Comparison of ENCODE assay signal across 8 cellular contexts in the genomic region with DNA sequence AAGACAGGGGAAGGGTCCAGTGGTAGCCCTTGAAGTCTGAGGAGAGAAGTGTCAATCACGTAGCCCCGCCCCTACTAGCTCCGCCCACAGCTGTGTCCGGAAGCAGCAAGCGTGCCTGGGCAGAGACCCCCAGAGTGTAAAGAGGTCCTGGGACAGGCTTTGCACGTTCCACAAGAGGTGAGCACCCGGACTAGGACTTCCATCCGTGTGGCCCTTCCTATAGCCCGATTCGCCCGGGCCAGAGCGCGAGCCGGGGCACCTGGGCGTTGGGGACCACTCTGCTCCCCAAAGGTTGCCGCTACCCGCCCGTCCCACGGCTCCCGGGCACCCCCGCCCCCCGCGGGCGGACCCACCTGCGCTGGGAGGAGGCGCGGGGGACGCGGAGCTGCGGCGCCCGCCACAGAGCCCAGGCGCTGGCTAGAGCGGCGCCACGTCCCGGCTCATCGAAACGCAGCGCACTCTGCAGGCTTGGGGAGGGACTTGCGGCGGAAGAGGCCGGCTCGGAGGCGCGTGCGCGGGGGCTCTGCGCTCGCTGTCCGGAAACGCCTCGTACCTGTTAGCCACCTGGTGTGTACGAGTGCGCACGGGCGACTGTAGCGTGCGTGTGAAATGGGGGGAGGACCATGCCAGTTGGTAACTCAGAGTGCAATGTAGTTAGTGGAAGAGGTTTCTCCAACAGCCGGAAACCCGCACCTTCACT. TPM values are rescaled to one million over a fixed set of nuclear protein-coding genes. Genes with fewer than 3 reads are reported as not detected.
DNase-seq lines count a peak whose midpoint lies in the region; ATAC-seq and TF ChIP-seq lines count a peak whose summit lies in the region.

TSS of gene RABGGTA (minus strand) at position 464 of the 700 bp plus-strand sequence. CDS start 482 bp downstream, outside the sequence.

- no peaks in the 10 kb centered on the region for H3K9me3 Mint-ChIP-seq in activated CD4-positive, alpha-beta T cell treated with anti-CD3 and anti-CD28 coated beads for 36 hours (ENCODE audit: low read depth)

- peak; percentile 84 for TF ChIP-seq POLR2A in GM19099 (IDR thresholded peaks at IDR 0.05; ENCODE audit: extremely low read depth, insufficient read length, low read depth)

- H3K27ac ChIP-seq in cingulate gyrus (ENCODE audit: low read depth, low read length): peak within 1 kb of the TSS; percentile 97

- H3K4me3 Mint-ChIP-seq in activated CD4-positive, alpha-beta T cell treated with anti-CD3 and anti-CD28 coated beads for 36 hours: peak within 1 kb of the TSS; percentile 83

- peak within 1 kb of the TSS; percentile 97 for H3K27ac Mint-ChIP-seq in activated CD4-positive, alpha-beta T cell treated with anti-CD3 and anti-CD28 coated beads for 36 hours

- CTCF ChIA-PET in activated CD4-positive, alpha-beta T cell treated with anti-CD3 and anti-CD28 coated beads for 36 hours (lab: Charles Lee): interaction anchor here (0.6 to 6.5 kb wide), 14 partner anchors 12 to 83 kb away, joined by 3 to 36 read pairs (median 8); partner anchors contain the start of genes CIDEB, DHRS1, IPO4 and MDP1

- ATAC-seq in HG03432 (IDR thresholded peaks at IDR 0.05; ENCODE audit: unreplicated experiment) (peak; percentile 91), left colon (peak; percentile 96)
- ATAC-seq in activated CD4-positive, alpha-beta T cell treated with anti-CD3 and anti-CD28 coated beads for 36 hours: peak; percentile 85

- H3K4me1 Mint-ChIP-seq in activated CD4-positive, alpha-beta T cell treated with anti-CD3 and anti-CD28 coated beads for 36 hours: peaks cover 46% of the 10 kb centered on the region

- intact Hi-C loops in activated CD4-positive, alpha-beta T cell treated with anti-CD3 and anti-CD28 coated beads for 36 hours (cut with DNase I, micrococcal nuclease): loop anchor here (1.0 to 10.0 kb wide), 17 partner anchors 24 to 716 kb away; partner anchors contain the start of genes CHMP4A (in 2 of the 2), GMPR2 (in 2 of the 2), NEDD8 (in 2 of the 2) and TINF2 (in 2 of the 2)
- intact Hi-C loops in left colon (cut with DNase I, micrococcal nuclease): no loop called here

- DNase-seq in Ammon's horn (ENCODE audit: low spot score) (peak; percentile 91), NCI-H460 (ENCODE audit: extremely low read depth, low read depth) (peak; percentile 82), left colon (peak; percentile 88 to 92)
- DNase-seq in activated CD4-positive, alpha-beta T cell treated with anti-CD3 and anti-CD28 coated beads for 36 hours: peak; percentile 94
- DNase-seq in stimulated activated CD4-positive, alpha-beta T cell treated with anti-CD3 and anti-CD28 coated beads, Interleukin-1b, Interleukin-23, amount 100 ng/mL, for 48 hours: peak; percentile 87

- H3K36me3 Mint-ChIP-seq in activated CD4-positive, alpha-beta T cell treated with anti-CD3 and anti-CD28 coated beads for 36 hours (ENCODE audit: low read depth): peaks cover 26% of the 10 kb centered on the region

- POLR2A ChIA-PET in activated CD4-positive, alpha-beta T cell treated with anti-CD3 and anti-CD28 coated beads for 36 hours (lab: Charles Lee): interaction anchor here (0.6 to 1.7 kb wide), 10 partner anchors 8 to 157 kb away, joined by 3 to 12 read pairs (median 5); partner anchors contain the start of genes CIDEB, DCAF11, LTB4R and NRL

- no peaks in the 10 kb centered on the region for H3K27me3 Mint-ChIP-seq in activated CD4-positive, alpha-beta T cell treated with anti-CD3 and anti-CD28 coated beads for 36 hours

RNA-seq across cellular contexts. Expression of gene RABGGTA, which starts in this region (rescaled TPM):
- 32.2 and 34.2 TPM in 2 replicates for total RNA-seq in NCI-H460 (2014; rRNA removed; shearing (Covaris generic))
- 77.4 and 89.5 TPM in 2 replicates for polyA plus RNA-seq in NCI-H460 (2014; cell fraction: nucleus; rRNA removed)
- total RNA-seq in activated CD4-positive, alpha-beta T cell treated with anti-CD3 and anti-CD28 coated beads for 36 hours: 10 to 100 TPM; 52.1 to 56.0 TPM
- 10 to 100 TPM; 35.0 to 41.8 TPM for total RNA-seq in left colon

Comparison
In these comparisons a context has a peak if more than half of its experiments do, and no peak if none do; other contexts are left out.
1. Peak in every context shown above with its lines: DNase-seq, ATAC-seq and H3K27ac ChIP-seq.
2. intact Hi-C loops: an anchor here in activated CD4-positive, alpha-beta T cell treated with anti-CD3 and anti-CD28 coated beads for 36 hours (1.0 to 10.0 kb wide); none called in left colon.